In the genomic region with DNA sequence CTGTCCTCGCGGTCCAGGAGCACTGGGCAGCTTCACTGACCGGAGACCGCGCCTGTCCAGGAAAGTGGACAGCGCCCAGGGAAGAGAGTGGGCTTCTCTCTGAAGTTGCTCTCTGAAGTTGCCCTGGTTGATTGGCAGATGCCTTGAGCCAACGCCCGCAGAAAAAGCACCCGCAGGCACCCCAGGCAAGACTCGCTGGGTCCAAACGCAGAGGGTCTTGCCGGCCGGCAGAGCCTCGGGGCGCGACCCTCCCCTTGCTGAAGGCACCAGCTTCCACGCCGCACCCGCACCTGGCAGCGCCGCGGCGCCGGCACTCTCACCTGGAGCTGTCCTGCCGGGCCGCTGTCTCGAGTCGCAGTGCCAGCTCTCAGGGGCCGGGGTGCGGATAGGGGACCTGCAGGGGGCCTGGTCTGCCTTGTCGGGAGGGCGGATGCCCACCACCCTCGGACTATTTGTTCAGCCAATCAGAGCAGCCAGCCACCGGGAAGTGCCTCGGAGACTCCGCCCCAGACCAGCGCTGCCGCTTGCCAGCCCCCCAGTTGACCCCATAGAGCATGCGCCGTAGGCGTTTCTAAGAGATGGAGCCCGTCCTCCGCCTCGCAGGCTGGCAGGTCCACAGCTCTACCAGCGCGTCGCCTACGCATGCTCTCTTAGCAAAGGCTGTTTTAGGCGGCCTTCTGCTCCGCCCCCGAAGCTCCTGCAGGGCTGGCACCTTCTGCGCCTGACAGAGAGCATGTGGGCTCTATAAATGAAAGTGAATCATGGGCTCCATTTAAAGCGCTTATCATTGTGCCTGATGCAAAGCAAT, we compare ENCODE assay signal across 1 cellular context.
TF ChIP-seq lines count a peak whose summit lies in the region.

A gene (minus strand): TSS at position 359 of the 808 bp plus-strand sequence. CDS start 4,127 bp downstream, outside the sequence.

TF ChIP-seq in HepG2, 621 proteins besides CTCF, POLR2A, EP300 and RAD21 (continued from another document and continues in another):
- TF ChIP-seq ZNF619 (CRISPR knock-in tag; IDR thresholded peaks at IDR 0.05) = peak; percentile 48; the same call in 1 of the 2 replicates
- no peak for TF ChIP-seq SOX5 (CRISPR knock-in tag; IDR thresholded peaks at IDR 0.05; ENCODE audit: borderline replicate concordance)
- TF ChIP-seq, protein P1, sequence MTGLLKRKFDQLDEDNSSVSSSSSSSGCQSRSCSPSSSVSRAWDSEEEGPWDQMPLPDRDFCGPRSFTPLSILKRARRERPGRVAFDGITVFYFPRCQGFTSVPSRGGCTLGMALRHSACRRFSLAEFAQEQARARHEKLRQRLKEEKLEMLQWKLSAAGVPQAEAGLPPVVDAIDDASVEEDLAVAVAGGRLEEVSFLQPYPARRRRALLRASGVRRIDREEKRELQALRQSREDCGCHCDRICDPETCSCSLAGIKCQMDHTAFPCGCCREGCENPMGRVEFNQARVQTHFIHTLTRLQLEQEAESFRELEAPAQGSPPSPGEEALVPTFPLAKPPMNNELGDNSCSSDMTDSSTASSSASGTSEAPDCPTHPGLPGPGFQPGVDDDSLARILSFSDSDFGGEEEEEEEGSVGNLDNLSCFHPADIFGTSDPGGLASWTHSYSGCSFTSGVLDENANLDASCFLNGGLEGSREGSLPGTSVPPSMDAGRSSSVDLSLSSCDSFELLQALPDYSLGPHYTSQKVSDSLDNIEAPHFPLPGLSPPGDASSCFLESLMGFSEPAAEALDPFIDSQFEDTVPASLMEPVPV (CRISPR knock-in tag; IDR thresholded peaks at IDR 0.05) = no peak
- TF ChIP-seq, protein P2, sequence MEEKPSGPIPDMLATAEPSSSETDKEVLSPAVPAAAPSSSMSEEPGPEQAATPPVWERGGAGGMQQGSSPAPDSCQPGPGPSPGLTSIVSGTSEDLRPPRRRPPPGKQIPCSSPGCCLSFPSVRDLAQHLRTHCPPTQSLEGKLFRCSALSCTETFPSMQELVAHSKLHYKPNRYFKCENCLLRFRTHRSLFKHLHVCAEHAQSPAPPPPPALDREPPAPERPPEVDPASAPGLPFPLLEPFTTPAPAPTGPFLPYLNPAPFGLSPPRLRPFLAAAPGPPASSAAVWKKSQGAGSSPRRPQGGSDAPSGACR (CRISPR knock-in tag; IDR thresholded peaks at IDR 0.05) = no peak
- TF ChIP-seq MED13 (CRISPR knock-in tag; IDR thresholded peaks at IDR 0.05) = no peak
- TF ChIP-seq PCBP2 (optimal IDR thresholded peaks at IDR 0.05; ENCODE audit: low read depth, low read length, poor library complexity, severe bottlenecking) = no peak
- 0 out of 2 replicates have a peak, but pooled peaks have one; percentile 29 for TF ChIP-seq KAT8 (CRISPR knock-in tag; IDR thresholded peaks at IDR 0.05)
- TF ChIP-seq RBM22 (optimal IDR thresholded peaks at IDR 0.05; ENCODE audit: low read length) = no peak
- TF ChIP-seq ZKSCAN1 (IDR thresholded peaks at IDR 0.05; ENCODE audit: low read length) = no peak
- TF ChIP-seq, protein P3, sequence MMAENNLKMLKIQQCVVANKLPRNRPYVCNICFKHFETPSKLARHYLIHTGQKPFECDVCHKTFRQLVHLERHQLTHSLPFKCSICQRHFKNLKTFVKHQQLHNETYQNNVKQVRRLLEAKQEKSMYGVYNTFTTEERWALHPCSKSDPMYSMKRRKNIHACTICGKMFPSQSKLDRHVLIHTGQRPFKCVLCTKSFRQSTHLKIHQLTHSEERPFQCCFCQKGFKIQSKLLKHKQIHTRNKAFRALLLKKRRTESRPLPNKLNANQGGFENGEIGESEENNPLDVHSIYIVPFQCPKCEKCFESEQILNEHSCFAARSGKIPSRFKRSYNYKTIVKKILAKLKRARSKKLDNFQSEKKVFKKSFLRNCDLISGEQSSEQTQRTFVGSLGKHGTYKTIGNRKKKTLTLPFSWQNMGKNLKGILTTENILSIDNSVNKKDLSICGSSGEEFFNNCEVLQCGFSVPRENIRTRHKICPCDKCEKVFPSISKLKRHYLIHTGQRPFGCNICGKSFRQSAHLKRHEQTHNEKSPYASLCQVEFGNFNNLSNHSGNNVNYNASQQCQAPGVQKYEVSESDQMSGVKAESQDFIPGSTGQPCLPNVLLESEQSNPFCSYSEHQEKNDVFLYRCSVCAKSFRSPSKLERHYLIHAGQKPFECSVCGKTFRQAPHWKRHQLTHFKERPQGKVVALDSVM (CRISPR knock-in tag; IDR thresholded peaks at IDR 0.05) = no peak
- TF ChIP-seq ZNF709 (CRISPR knock-in tag; IDR thresholded peaks at IDR 0.05) = 0 out of 2 replicates have a peak, but pooled peaks have one; percentile 43
- TF ChIP-seq, protein P4, sequence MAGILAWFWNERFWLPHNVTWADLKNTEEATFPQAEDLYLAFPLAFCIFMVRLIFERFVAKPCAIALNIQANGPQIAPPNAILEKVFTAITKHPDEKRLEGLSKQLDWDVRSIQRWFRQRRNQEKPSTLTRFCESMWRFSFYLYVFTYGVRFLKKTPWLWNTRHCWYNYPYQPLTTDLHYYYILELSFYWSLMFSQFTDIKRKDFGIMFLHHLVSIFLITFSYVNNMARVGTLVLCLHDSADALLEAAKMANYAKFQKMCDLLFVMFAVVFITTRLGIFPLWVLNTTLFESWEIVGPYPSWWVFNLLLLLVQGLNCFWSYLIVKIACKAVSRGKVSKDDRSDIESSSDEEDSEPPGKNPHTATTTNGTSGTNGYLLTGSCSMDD (CRISPR knock-in tag; IDR thresholded peaks at IDR 0.05) = no peak
- TF ChIP-seq ZNF33B (CRISPR knock-in tag; IDR thresholded peaks at IDR 0.05) = 0 out of 2 replicates have a peak, but pooled peaks have one; percentile 28
- no peak for TF ChIP-seq JUNB (CRISPR knock-in tag; IDR thresholded peaks at IDR 0.05; ENCODE audit: borderline replicate concordance)
- TF ChIP-seq, protein P5, sequence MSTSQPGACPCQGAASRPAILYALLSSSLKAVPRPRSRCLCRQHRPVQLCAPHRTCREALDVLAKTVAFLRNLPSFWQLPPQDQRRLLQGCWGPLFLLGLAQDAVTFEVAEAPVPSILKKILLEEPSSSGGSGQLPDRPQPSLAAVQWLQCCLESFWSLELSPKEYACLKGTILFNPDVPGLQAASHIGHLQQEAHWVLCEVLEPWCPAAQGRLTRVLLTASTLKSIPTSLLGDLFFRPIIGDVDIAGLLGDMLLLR (CRISPR knock-in tag; IDR thresholded peaks at IDR 0.05) = no peak
- TF ChIP-seq RFX5 (IDR thresholded peaks at IDR 0.05; ENCODE audit: low read depth, low read length) = peak; percentile 35
- peak; percentile 81; the same call in 1 of the 2 replicates for TF ChIP-seq ZBTB7A (CRISPR knock-in tag; IDR thresholded peaks at IDR 0.05)
- 0 out of 2 replicates have a peak, but pooled peaks have one; percentile 32 for TF ChIP-seq AHR (CRISPR knock-in tag; IDR thresholded peaks at IDR 0.05)
- TF ChIP-seq, protein P6, sequence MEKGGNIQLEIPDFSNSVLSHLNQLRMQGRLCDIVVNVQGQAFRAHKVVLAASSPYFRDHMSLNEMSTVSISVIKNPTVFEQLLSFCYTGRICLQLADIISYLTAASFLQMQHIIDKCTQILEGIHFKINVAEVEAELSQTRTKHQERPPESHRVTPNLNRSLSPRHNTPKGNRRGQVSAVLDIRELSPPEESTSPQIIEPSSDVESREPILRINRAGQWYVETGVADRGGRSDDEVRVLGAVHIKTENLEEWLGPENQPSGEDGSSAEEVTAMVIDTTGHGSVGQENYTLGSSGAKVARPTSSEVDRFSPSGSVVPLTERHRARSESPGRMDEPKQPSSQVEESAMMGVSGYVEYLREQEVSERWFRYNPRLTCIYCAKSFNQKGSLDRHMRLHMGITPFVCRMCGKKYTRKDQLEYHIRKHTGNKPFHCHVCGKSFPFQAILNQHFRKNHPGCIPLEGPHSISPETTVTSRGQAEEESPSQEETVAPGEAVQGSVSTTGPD (CRISPR knock-in tag; IDR thresholded peaks at IDR 0.05) = no peak
- no peak for TF ChIP-seq HDAC2 (CRISPR knock-in tag; IDR thresholded peaks at IDR 0.05)
- TF ChIP-seq XBP1 (CRISPR knock-in tag; IDR thresholded peaks at IDR 0.05) = no peak
- no peak for TF ChIP-seq ZNF75D (CRISPR knock-in tag; IDR thresholded peaks at IDR 0.05; ENCODE audit: borderline replicate concordance)
- TF ChIP-seq SP140L (CRISPR knock-in tag; IDR thresholded peaks at IDR 0.05; ENCODE audit: borderline replicate concordance) = no peak
- no peak for TF ChIP-seq ATM (IDR thresholded peaks at IDR 0.05; ENCODE audit: borderline replicate concordance)
- no peak for TF ChIP-seq NR2F6 (IDR thresholded peaks at IDR 0.05)
- no peak for TF ChIP-seq NR2F6 (CRISPR knock-in tag; IDR thresholded peaks at IDR 0.05)
- TF ChIP-seq IRF2 (CRISPR knock-in tag; IDR thresholded peaks at IDR 0.05) = no peak; the same call in 1 of the 2 replicates
- no peak for TF ChIP-seq ZBTB21 (CRISPR knock-in tag; IDR thresholded peaks at IDR 0.05)
- no peak for TF ChIP-seq ZNF30 (CRISPR knock-in tag; IDR thresholded peaks at IDR 0.05)
- TF ChIP-seq, protein P7, sequence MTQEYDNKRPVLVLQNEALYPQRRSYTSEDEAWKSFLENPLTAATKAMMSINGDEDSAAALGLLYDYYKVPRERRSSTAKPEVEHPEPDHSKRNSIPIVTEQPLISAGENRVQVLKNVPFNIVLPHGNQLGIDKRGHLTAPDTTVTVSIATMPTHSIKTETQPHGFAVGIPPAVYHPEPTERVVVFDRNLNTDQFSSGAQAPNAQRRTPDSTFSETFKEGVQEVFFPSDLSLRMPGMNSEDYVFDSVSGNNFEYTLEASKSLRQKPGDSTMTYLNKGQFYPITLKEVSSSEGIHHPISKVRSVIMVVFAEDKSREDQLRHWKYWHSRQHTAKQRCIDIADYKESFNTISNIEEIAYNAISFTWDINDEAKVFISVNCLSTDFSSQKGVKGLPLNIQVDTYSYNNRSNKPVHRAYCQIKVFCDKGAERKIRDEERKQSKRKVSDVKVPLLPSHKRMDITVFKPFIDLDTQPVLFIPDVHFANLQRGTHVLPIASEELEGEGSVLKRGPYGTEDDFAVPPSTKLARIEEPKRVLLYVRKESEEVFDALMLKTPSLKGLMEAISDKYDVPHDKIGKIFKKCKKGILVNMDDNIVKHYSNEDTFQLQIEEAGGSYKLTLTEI (CRISPR knock-in tag; conservative IDR thresholded peaks at IDR 0.05) = no peak
- TF ChIP-seq, protein P8, sequence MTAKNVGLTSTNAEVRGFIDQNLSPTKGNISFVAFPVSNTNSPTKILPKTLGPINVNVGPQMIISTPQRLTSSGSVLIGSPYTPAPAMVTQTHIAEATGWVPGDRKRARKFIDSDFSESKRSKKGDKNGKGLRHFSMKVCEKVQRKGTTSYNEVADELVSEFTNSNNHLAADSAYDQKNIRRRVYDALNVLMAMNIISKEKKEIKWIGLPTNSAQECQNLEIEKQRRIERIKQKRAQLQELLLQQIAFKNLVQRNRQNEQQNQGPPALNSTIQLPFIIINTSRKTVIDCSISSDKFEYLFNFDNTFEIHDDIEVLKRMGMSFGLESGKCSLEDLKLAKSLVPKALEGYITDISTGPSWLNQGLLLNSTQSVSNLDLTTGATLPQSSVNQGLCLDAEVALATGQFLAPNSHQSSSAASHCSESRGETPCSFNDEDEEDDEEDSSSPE (CRISPR knock-in tag; IDR thresholded peaks at IDR 0.05) = peak; percentile 64
- TF ChIP-seq KMT2A (CRISPR knock-in tag; IDR thresholded peaks at IDR 0.05) = peak; percentile 72; the same call in 1 of the 2 replicates
- peak; percentile 37; the same call in 1 of the 2 replicates for TF ChIP-seq THAP11 (CRISPR knock-in tag; IDR thresholded peaks at IDR 0.05)
- TF ChIP-seq NR2F1 (CRISPR knock-in tag; IDR thresholded peaks at IDR 0.05) = 0 out of 4 replicates have a peak, but pooled peaks of 1 of the 2 experiments have one; percentile 24
- peak; percentile 79; the same call in 1 of the 2 replicates for TF ChIP-seq ZSCAN21 (CRISPR knock-in tag; IDR thresholded peaks at IDR 0.05; ENCODE audit: borderline replicate concordance)
- no peak for TF ChIP-seq RCOR2 (CRISPR knock-in tag; IDR thresholded peaks at IDR 0.05)
- TF ChIP-seq HNRNPLL (IDR thresholded peaks at IDR 0.05; ENCODE audit: low read depth, low read length, poor library complexity, severe bottlenecking) = peak; percentile 89
- TF ChIP-seq, protein P9, sequence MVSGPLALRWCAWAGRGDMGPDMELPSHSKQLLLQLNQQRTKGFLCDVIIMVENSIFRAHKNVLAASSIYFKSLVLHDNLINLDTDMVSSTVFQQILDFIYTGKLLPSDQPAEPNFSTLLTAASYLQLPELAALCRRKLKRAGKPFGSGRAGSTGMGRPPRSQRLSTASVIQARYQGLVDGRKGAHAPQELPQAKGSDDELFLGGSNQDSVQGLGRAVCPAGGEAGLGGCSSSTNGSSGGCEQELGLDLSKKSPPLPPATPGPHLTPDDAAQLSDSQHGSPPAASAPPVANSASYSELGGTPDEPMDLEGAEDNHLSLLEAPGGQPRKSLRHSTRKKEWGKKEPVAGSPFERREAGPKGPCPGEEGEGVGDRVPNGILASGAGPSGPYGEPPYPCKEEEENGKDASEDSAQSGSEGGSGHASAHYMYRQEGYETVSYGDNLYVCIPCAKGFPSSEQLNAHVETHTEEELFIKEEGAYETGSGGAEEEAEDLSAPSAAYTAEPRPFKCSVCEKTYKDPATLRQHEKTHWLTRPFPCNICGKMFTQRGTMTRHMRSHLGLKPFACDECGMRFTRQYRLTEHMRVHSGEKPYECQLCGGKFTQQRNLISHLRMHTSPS (CRISPR knock-in tag; IDR thresholded peaks at IDR 0.05; ENCODE audit: low read depth) = 0 out of 2 replicates have a peak, but pooled peaks have one; percentile 60
- no peak for TF ChIP-seq ZNF367 (CRISPR knock-in tag; IDR thresholded peaks at IDR 0.05; ENCODE audit: borderline replicate concordance)
- TF ChIP-seq TBX2 (CRISPR knock-in tag; IDR thresholded peaks at IDR 0.05; ENCODE audit: borderline replicate concordance) = peak; percentile 65; the same call in 1 of the 2 replicates
- no peak for TF ChIP-seq MZF1 (CRISPR knock-in tag; IDR thresholded peaks at IDR 0.05; ENCODE audit: borderline replicate concordance)
- no peak for TF ChIP-seq ZNF337 (CRISPR knock-in tag; IDR thresholded peaks at IDR 0.05; ENCODE audit: borderline replicate concordance, low read depth)
- TF ChIP-seq GABPA (IDR thresholded peaks at IDR 0.05; ENCODE audit: low read depth, low read length) = no peak
- TF ChIP-seq GABPA (CRISPR knock-in tag; IDR thresholded peaks at IDR 0.05; ENCODE audit: low read depth) = peak; percentile 48; the same call in 1 of the 2 replicates
- TF ChIP-seq ZNF552 (CRISPR knock-in tag; IDR thresholded peaks at IDR 0.05; ENCODE audit: borderline replicate concordance) = no peak
- peak; percentile 45; the same call in 1 of the 2 replicates for TF ChIP-seq CBFB (CRISPR knock-in tag; IDR thresholded peaks at IDR 0.05)
- no peak; the same call in 1 of the 2 replicates for TF ChIP-seq ZNF777 (CRISPR knock-in tag; IDR thresholded peaks at IDR 0.05)
- TF ChIP-seq STAT5B (CRISPR knock-in tag; IDR thresholded peaks at IDR 0.05) = no peak
- no peak for TF ChIP-seq BHLHE40 (IDR thresholded peaks at IDR 0.05; ENCODE audit: low read length)
- TF ChIP-seq MAZ (IDR thresholded peaks at IDR 0.05; ENCODE audit: borderline replicate concordance, low read depth, low read length) = no peak
- TF ChIP-seq MAZ (CRISPR knock-in tag; IDR thresholded peaks at IDR 0.05; ENCODE audit: low read depth) = peak; percentile 60; the same call in 1 of the 2 replicates
- TF ChIP-seq KLF9 (CRISPR knock-in tag; IDR thresholded peaks at IDR 0.05; ENCODE audit: low read depth) = no peak
- 0 out of 2 replicates have a peak, but pooled peaks have one; percentile 32 for TF ChIP-seq KDM3A (CRISPR knock-in tag; IDR thresholded peaks at IDR 0.05; ENCODE audit: low read depth)
